Comparison of ENCODE assay signal across 1 cellular context in the genomic region with DNA sequence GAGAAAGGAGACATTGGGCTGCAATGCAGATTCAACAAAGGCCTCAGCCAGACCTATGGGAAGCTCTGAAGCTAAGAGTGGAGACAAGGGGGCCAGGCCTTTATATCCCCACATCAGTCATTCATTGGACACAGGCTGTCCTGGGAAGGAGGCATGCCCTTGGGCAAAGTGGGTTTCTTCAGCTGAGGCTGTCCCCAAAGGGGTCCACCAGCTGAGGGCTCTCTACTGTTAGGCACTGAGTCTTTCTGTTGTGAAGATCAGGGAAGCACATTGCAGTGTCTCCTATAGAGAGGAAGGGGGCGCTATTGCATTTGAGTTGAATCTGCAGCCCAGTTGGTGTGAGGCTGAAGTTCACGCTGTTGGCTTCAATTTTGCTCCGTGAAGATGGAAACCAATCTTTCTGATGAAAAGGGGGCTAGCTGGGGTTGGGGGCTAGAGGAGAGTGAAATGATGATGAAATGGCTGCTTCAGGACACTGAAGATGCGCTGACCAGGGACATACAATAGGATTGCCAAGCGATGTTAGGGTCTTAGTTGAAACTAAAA.
TF ChIP-seq lines count a peak whose summit lies in the region.

No MANE protein-coding gene starts in this region.

TF ChIP-seq in endothelial cell of umbilical vein, 7 proteins besides CTCF, POLR2A, EP300 and RAD21:
- TF ChIP-seq MYC (IDR thresholded peaks at IDR 0.05; ENCODE audit: low read depth, low read length): no peak
- no peak for TF ChIP-seq JUN (IDR thresholded peaks at IDR 0.05; ENCODE audit: borderline replicate concordance, insufficient read depth, insufficient read length, low read depth)
- TF ChIP-seq, protein P1, sequence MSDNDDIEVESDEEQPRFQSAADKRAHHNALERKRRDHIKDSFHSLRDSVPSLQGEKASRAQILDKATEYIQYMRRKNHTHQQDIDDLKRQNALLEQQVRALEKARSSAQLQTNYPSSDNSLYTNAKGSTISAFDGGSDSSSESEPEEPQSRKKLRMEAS (IDR thresholded peaks at IDR 0.05; ENCODE audit: insufficient read depth, insufficient read length): no peak
- no peak for TF ChIP-seq EZH2 (IDR thresholded peaks at IDR 0.05; ENCODE audit: borderline replicate concordance, low read depth, low read length, severe bottlenecking)
- TF ChIP-seq GATA2 (IDR thresholded peaks at IDR 0.05; ENCODE audit: insufficient read depth, insufficient read length, low read depth, low read length): no peak
- no peak for TF ChIP-seq POLR2AphosphoS5 (IDR thresholded peaks at IDR 0.05; ENCODE audit: insufficient read depth, low read depth, low read length)
- TF ChIP-seq FOS (IDR thresholded peaks at IDR 0.05; ENCODE audit: borderline replicate concordance, insufficient read depth, low read length): no peak
TF ChIP-seq in endothelial cell of umbilical vein: peak in this region for 0.
